ENCODE assay signal across 1 cellular context in the genomic region with DNA sequence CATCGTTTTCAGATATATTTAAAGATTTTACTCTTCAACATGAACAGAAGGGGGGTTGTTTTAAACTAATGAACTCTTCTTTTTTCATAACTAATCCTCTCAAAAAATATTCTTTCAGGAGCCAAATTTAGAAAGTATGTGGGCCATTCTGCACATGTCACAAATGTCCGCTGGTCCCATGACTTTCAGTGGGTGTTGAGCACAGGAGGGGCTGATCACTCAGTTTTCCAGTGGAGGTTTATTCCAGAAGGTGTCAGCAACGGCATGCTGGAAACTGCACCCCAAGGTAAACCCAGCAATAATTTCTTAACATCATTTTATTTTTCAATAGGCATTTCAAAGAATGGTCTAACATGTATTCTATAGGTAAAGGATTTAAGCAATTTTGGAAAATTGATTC.
TF ChIP-seq lines count a peak whose summit lies in the region.

No MANE protein-coding gene starts in this region.

TF ChIP-seq in HepG2, 621 proteins besides CTCF, POLR2A, EP300 and RAD21 (continued from another document):
- TF ChIP-seq SMC3 (IDR thresholded peaks at IDR 0.05; ENCODE audit: low read length) (no peak), ZNF776 (CRISPR knock-in tag; IDR thresholded peaks at IDR 0.05) (no peak)
- TF ChIP-seq, protein P1, sequence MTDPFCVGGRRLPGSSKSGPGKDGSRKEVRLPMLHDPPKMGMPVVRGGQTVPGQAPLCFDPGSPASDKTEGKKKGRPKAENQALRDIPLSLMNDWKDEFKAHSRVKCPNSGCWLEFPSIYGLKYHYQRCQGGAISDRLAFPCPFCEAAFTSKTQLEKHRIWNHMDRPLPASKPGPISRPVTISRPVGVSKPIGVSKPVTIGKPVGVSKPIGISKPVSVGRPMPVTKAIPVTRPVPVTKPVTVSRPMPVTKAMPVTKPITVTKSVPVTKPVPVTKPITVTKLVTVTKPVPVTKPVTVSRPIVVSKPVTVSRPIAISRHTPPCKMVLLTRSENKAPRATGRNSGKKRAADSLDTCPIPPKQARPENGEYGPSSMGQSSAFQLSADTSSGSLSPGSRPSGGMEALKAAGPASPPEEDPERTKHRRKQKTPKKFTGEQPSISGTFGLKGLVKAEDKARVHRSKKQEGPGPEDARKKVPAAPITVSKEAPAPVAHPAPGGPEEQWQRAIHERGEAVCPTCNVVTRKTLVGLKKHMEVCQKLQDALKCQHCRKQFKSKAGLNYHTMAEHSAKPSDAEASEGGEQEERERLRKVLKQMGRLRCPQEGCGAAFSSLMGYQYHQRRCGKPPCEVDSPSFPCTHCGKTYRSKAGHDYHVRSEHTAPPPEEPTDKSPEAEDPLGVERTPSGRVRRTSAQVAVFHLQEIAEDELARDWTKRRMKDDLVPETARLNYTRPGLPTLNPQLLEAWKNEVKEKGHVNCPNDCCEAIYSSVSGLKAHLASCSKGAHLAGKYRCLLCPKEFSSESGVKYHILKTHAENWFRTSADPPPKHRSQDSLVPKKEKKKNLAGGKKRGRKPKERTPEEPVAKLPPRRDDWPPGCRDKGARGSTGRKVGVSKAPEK (CRISPR knock-in tag; IDR thresholded peaks at IDR 0.05; ENCODE audit: borderline replicate concordance): no peak
